8 cellular contexts compared by ENCODE assay signal in the genomic region with DNA sequence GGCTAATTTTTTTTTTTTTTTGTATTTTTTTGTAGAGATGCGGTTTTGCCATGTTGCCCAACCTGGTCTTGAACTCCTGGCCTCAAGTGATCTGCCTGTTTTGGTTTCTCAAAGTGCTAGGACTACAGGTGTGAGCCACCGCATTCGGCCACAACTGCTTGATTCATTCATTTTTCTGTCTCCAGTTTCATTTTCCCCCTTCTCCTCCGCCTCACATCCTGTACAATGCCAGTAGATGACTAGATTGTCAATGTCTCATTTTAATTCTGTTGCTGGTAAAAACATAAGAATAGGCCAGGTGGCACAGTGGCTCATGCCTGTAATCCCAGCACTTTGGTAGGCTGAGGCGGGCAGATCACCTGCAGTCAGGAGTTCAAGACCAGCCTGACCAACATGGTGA. TPM values are rescaled to one million over a fixed set of nuclear protein-coding genes. Genes with fewer than 3 reads are reported as not detected.
DNase-seq lines count a peak whose midpoint lies in the region; ATAC-seq, FAIRE-seq and TF ChIP-seq lines count a peak whose summit lies in the region.

No MANE protein-coding gene starts in this region.

- no peaks in the 10 kb centered on the region for H3K36me3 Mint-ChIP-seq in activated CD4-positive, alpha-beta T cell treated with anti-CD3 and anti-CD28 coated beads, Interleukin-2, amount 10 ng/mL, durations not matched to agents 7 days and 5 days (ENCODE audit: low read depth)
- no peaks in the 10 kb centered on the region for H3K36me3 Mint-ChIP-seq in nephron (ENCODE audit: low read depth)

- POLR2A ChIA-PET in activated CD4-positive, alpha-beta T cell treated with anti-CD3 and anti-CD28 coated beads, Interleukin-2, amount 10 ng/mL, durations not matched to agents 7 days and 5 days (lab: Charles Lee) = no interaction called here
- POLR2A ChIA-PET in HepG2 (lab: Yijun Ruan, JAX) = interaction anchor here (0.9 to 3.7 kb wide), 3 partner anchors 11 to 21 kb away, joined by 4 to 31 read pairs (median 7); partner anchors contain the start of gene SEC11A

- peak; percentile 88 for DNase-seq in activated CD4-positive, alpha-beta T cell treated with anti-CD3 and anti-CD28 coated beads, Interleukin-2, amount 10 ng/mL, durations not matched to agents 7 days and 5 days
- DNase-seq in NCI-H1436 treated with DMSO at 0.1 percent for 48 hours (lab: John Stamatoyannopoulos, UW) (no peak), psoas muscle (no peak), HepG2 (ENCODE audit: low spot score) (no peak), UCSD-AML1 (lab: John Stamatoyannopoulos, UW; ENCODE audit: unreplicated experiment) (no peak)

- peak overlapping the region; percentile 4 for H3K4me3 Mint-ChIP-seq in activated CD4-positive, alpha-beta T cell treated with anti-CD3 and anti-CD28 coated beads, Interleukin-2, amount 10 ng/mL, durations not matched to agents 7 days and 5 days
- H3K4me3 Mint-ChIP-seq in nephron = no peak overlapping the region

- no peak overlapping the region for H2AFZ ChIP-seq in HepG2 (ENCODE audit: low read length)

- CTCF ChIA-PET in activated CD4-positive, alpha-beta T cell treated with anti-CD3 and anti-CD28 coated beads, Interleukin-2, amount 10 ng/mL, durations not matched to agents 7 days and 5 days (lab: Charles Lee) = interaction anchor here (0.6 to 6.3 kb wide), 7 partner anchors 8 to 166 kb away, joined by 3 to 53 read pairs (median 5); partner anchors contain the start of gene SEC11A
- CTCF ChIA-PET in HepG2 (lab: Yijun Ruan, JAX; ENCODE audit: low intra/inter-chr PET ratio, low total read pairs) = no interaction called here

- H3K36me3 ChIP-seq in psoas muscle (ENCODE audit: insufficient read depth in 1 of 2, low read depth in 1 of 2) (peaks cover 0 to 6% of the 10 kb centered on the region in 2 donors), HepG2 (replicated peaks in 1 of 2; ENCODE audit: control insufficient read depth in 1 of 2, insufficient read depth in 2 of 2, low read length in 2 of 2) (no peaks in the 10 kb centered on the region)

- H3K9me3 ChIP-seq in psoas muscle (no peaks in the 10 kb centered on the region), HepG2 (ENCODE audit: low read length) (no peaks in the 10 kb centered on the region)

- TF ChIP-seq RAD21 in HepG2 (CRISPR knock-in tag; IDR thresholded peaks at IDR 0.05) = no peak

- H4K20me1 ChIP-seq in HepG2 (ENCODE audit: insufficient read depth, low read length) = no peaks in the 10 kb centered on the region

- H3K4me3 ChIP-seq in psoas muscle (no peak overlapping the region), HepG2 (replicated peaks in 1 of 3; ENCODE audit: insufficient read depth in 1 of 3, low read depth in 2 of 3, low read length in 3 of 3) (no peak overlapping the region)

- 92 to 98% (median 97%) methylated on average over 5 of the region's 5 CpGs for WGBS in psoas muscle, 3 donors
- WGBS in HepG2 (ENCODE audit: low lambda C conversion rate) = 96% methylated on average over 5 of the region's 5 CpGs

- ATAC-seq in GM18520 (IDR thresholded peaks at IDR 0.05; ENCODE audit: unreplicated experiment) = peak; percentile 57
- ATAC-seq in HG03060 (IDR thresholded peaks at IDR 0.05; ENCODE audit: low read depth, unreplicated experiment) = peak; percentile 51
- no peak for ATAC-seq in psoas muscle
- no peak for ATAC-seq in HepG2

- TF ChIP-seq EP300 in HepG2 (IDR thresholded peaks at IDR 0.05; ENCODE audit: low read depth in 2 of 2, low read length in 2 of 2) (no peak), HepG2 (CRISPR knock-in tag; IDR thresholded peaks at IDR 0.05; ENCODE audit: borderline replicate concordance) (no peak)

- H3K9me3 Mint-ChIP-seq in activated CD4-positive, alpha-beta T cell treated with anti-CD3 and anti-CD28 coated beads, Interleukin-2, amount 10 ng/mL, durations not matched to agents 7 days and 5 days = no peaks in the 10 kb centered on the region
- H3K9me3 Mint-ChIP-seq in nephron = no peaks in the 10 kb centered on the region

- BruUV-seq in HepG2 (replicated peaks; lab: Mats Ljungman, UMichigan) = no TSS peak

- FAIRE-seq in HepG2 (lab: Jason Lieb, UNC) = no peak

- in situ Hi-C loops in HepG2 (cut with HindIII; ENCODE audit: extremely low pct_ligation_motif_present, low pct_unique_long_range_greater_than_20kb) = no loop called here

- peak overlapping the region; percentile 96 for H3K27ac Mint-ChIP-seq in activated CD4-positive, alpha-beta T cell treated with anti-CD3 and anti-CD28 coated beads, Interleukin-2, amount 10 ng/mL, durations not matched to agents 7 days and 5 days
- peak overlapping the region in 2 of 3 experiments; percentile 36 to 58 for H3K27ac Mint-ChIP-seq in nephron

- H3K27ac ChIP-seq in psoas muscle (no peak overlapping the region), HepG2 (ENCODE audit: extremely low read length, insufficient read depth, low read length) (no peak overlapping the region)

- H3K4me2 ChIP-seq in HepG2 (ENCODE audit: low read depth, low read length) = no peak overlapping the region

- intact Hi-C loops in psoas muscle (cut with DNase I) (no loop called here), HepG2 (cut with micrococcal nuclease; ENCODE audit: unreplicated experiment) (no loop called here)

- TF ChIP-seq POLR2A in HepG2 (IDR thresholded peaks at IDR 0.05; ENCODE audit: insufficient read depth in 1 of 2, low read depth in 2 of 2, low read length in 2 of 2) = no peak

- no peak overlapping the region for H3K9ac ChIP-seq in HepG2 (ENCODE audit: insufficient read depth, low read depth, low read length)

- TF ChIP-seq CTCF in nephron (IDR thresholded peaks at IDR 0.05; ENCODE audit: unreplicated experiment in 3 of 3) (no peak), psoas muscle (IDR thresholded peaks at IDR 0.05) (no peak), HepG2 (CRISPR knock-in tag; IDR thresholded peaks at IDR 0.05) (no peak)

- H3K4me1 ChIP-seq in psoas muscle (no peaks in the 10 kb centered on the region), HepG2 (ENCODE audit: insufficient read depth, low read length) (peaks cover 35% of the 10 kb centered on the region)

- H3K27me3 ChIP-seq in psoas muscle (ENCODE audit: insufficient read depth in 3 of 3, low read length in 2 of 3) (no peaks in the 10 kb centered on the region), HepG2 (ENCODE audit: control insufficient read depth in 1 of 2, insufficient read depth in 2 of 2, low read length in 2 of 2) (no peaks in the 10 kb centered on the region)

- no peaks in the 10 kb centered on the region for H3K79me2 ChIP-seq in HepG2 (ENCODE audit: insufficient read depth, low read length)

- no peaks in the 10 kb centered on the region for H3K27me3 Mint-ChIP-seq in activated CD4-positive, alpha-beta T cell treated with anti-CD3 and anti-CD28 coated beads, Interleukin-2, amount 10 ng/mL, durations not matched to agents 7 days and 5 days
- peaks cover 5% of the 10 kb centered on the region for H3K27me3 Mint-ChIP-seq in nephron (ENCODE audit: low read depth)

- H3K4me1 Mint-ChIP-seq in activated CD4-positive, alpha-beta T cell treated with anti-CD3 and anti-CD28 coated beads, Interleukin-2, amount 10 ng/mL, durations not matched to agents 7 days and 5 days = peaks cover 54% of the 10 kb centered on the region
- peaks cover 20% of the 10 kb centered on the region for H3K4me1 Mint-ChIP-seq in nephron

RNA-seq across cellular contexts. Expression of gene ZNF592, which starts 12.0 kb away (rescaled TPM):
- total RNA-seq in activated CD4-positive, alpha-beta T cell treated with anti-CD3 and anti-CD28 coated beads, Interleukin-2, amount 10 ng/mL, durations not matched to agents 7 days and 5 days = 10 to 100 TPM; 44.3 to 51.9 TPM
- 10 to 100 TPM; 33.4 to 39.5 (median 35.5) TPM for total RNA-seq in psoas muscle
- 10 to 100 TPM; 13.1 to 43.3 (median 14.4) TPM for polyA plus RNA-seq in psoas muscle
- 8.2 and 8.6 TPM in 2 replicates for total RNA-seq in HepG2 (2016; rRNA removed; fragmentation: Illumina TruSeq; extraction: Trizol)
- 1.7 and 1.8 TPM in 2 replicates for total RNA-seq in HepG2 (2016; cell fraction: cytosol; rRNA removed; fragmentation: Illumina TruSeq; extraction: Trizol; ENCODE audit: low read depth)
- total RNA-seq in HepG2 (2016; cell fraction: insoluble cytoplasmic fraction; rRNA removed; fragmentation: Illumina TruSeq; extraction: Trizol) = 6.8 and 8.5 TPM in 2 replicates
- total RNA-seq in HepG2 (2016; cell fraction: membrane; rRNA removed; fragmentation: Illumina TruSeq; extraction: Trizol) = 8.4 and 9.5 TPM in 2 replicates
- 7.9 and 9.7 TPM in 2 replicates for total RNA-seq in HepG2 (2016; cell fraction: nucleus; rRNA removed; fragmentation: Illumina TruSeq; extraction: Trizol)
- 9.8 and 11.1 TPM in 2 replicates for polyA plus RNA-seq in HepG2 (2011; rRNA removed)
- polyA plus RNA-seq in HepG2 (2011; cell fraction: cytosol; rRNA removed) = 6.3 and 8.1 TPM in 2 replicates
- polyA plus RNA-seq in HepG2 (2011; cell fraction: nucleus; rRNA removed) = 20.4 and 23.3 TPM in 2 replicates
- 12.5 and 12.7 TPM in 2 replicates for polyA plus RNA-seq in HepG2 (2012)
- 3.1 and 4.1 TPM in 2 replicates for polyA plus RNA-seq in HepG2 (2016; cell fraction: cytosol; fragmentation: Illumina TruSeq; extraction: Trizol; ENCODE audit: low read depth)
- polyA plus RNA-seq in HepG2 (2016; cell fraction: insoluble cytoplasmic fraction; fragmentation: Illumina TruSeq; extraction: Trizol; ENCODE audit: low read depth) = 9.8 and 14.4 TPM in 2 replicates
- polyA plus RNA-seq in HepG2 (2016; cell fraction: membrane; fragmentation: Illumina TruSeq; extraction: Trizol; ENCODE audit: low read depth) = 12.8 and 14.8 TPM in 2 replicates
- polyA plus RNA-seq in HepG2 (2016; cell fraction: nucleus; fragmentation: Illumina TruSeq; extraction: Trizol; ENCODE audit: insufficient read depth, low read depth) = 17.8 and 21.0 TPM in 2 replicates
- polyA minus RNA-seq in HepG2 (2011; rRNA and poly(A)+ RNA removed; ENCODE audit: low replicate concordance) = 18.8 and 22.0 TPM in 2 replicates
- polyA minus RNA-seq in HepG2 (2011; cell fraction: cytosol; rRNA and poly(A)+ RNA removed) = 8.2 and 9.7 TPM in 2 replicates
- polyA minus RNA-seq in HepG2 (2011; cell fraction: nucleus; rRNA and poly(A)+ RNA removed) = 13.8 and 15.7 TPM in 2 replicates

RNA-seq across cellular contexts. Expression of gene SEC11A, which starts 20.4 kb away (rescaled TPM):
- total RNA-seq in activated CD4-positive, alpha-beta T cell treated with anti-CD3 and anti-CD28 coated beads, Interleukin-2, amount 10 ng/mL, durations not matched to agents 7 days and 5 days = 100 to 1,000 TPM; 110 to 119 TPM
- total RNA-seq in psoas muscle (100 to 1,000 TPM in 2 of 4 donors, 10 to 100 TPM in 2; 80.7 to 106 (median 95.5) TPM), HepG2 (2016; rRNA removed; fragmentation: Illumina TruSeq; extraction: Trizol) (194 and 230 TPM in 2 replicates)
- polyA plus RNA-seq in psoas muscle (100 to 1,000 TPM; 146 to 237 (median 201) TPM), HepG2 (2011; rRNA removed) (107 and 141 TPM in 2 replicates)
- total RNA-seq in HepG2 (2016; cell fraction: cytosol; rRNA removed; fragmentation: Illumina TruSeq; extraction: Trizol; ENCODE audit: low read depth) = 209 and 247 TPM in 2 replicates
- 197 and 238 TPM in 2 replicates for total RNA-seq in HepG2 (2016; cell fraction: insoluble cytoplasmic fraction; rRNA removed; fragmentation: Illumina TruSeq; extraction: Trizol)
- 313 and 374 TPM in 2 replicates for total RNA-seq in HepG2 (2016; cell fraction: membrane; rRNA removed; fragmentation: Illumina TruSeq; extraction: Trizol)
- total RNA-seq in HepG2 (2016; cell fraction: nucleus; rRNA removed; fragmentation: Illumina TruSeq; extraction: Trizol) = 129 and 147 TPM in 2 replicates
- polyA plus RNA-seq in HepG2 (2011; cell fraction: cytosol; rRNA removed) = 74.2 and 119 TPM in 2 replicates
- polyA plus RNA-seq in HepG2 (2011; cell fraction: nucleus; rRNA removed) = 17.5 and 29.2 TPM in 2 replicates
- polyA plus RNA-seq in HepG2 (2012) = 188 and 211 TPM in 2 replicates
- polyA plus RNA-seq in HepG2 (2016; cell fraction: cytosol; fragmentation: Illumina TruSeq; extraction: Trizol; ENCODE audit: low read depth) = 239 and 241 TPM in 2 replicates
- polyA plus RNA-seq in HepG2 (2016; cell fraction: insoluble cytoplasmic fraction; fragmentation: Illumina TruSeq; extraction: Trizol; ENCODE audit: low read depth) = 215 TPM in 2 replicates
- polyA plus RNA-seq in HepG2 (2016; cell fraction: membrane; fragmentation: Illumina TruSeq; extraction: Trizol; ENCODE audit: low read depth) = 325 and 350 TPM in 2 replicates
- 211 and 253 TPM in 2 replicates for polyA plus RNA-seq in HepG2 (2016; cell fraction: nucleus; fragmentation: Illumina TruSeq; extraction: Trizol; ENCODE audit: insufficient read depth, low read depth)
- polyA minus RNA-seq in HepG2 (2011; rRNA and poly(A)+ RNA removed; ENCODE audit: low replicate concordance) = 37.6 and 79.1 TPM in 2 replicates
- 39.8 and 41.3 TPM in 2 replicates for polyA minus RNA-seq in HepG2 (2011; cell fraction: cytosol; rRNA and poly(A)+ RNA removed)
- polyA minus RNA-seq in HepG2 (2011; cell fraction: nucleus; rRNA and poly(A)+ RNA removed) = 32.6 and 34.2 TPM in 2 replicates

Comparison
In these comparisons a context has a peak if more than half of its experiments do, and no peak if none do; other contexts are left out.
1. ATAC-seq: peak in GM18520 (single experiment) and HG03060 (single experiment); none in psoas muscle (0 of 4) and HepG2 (single experiment).